In genomic region chr5:149834246-149834855, GRCh38 we compare ENCODE assay signal across 8 cellular contexts.
DNase-seq lines count a peak whose midpoint lies in the region; ATAC-seq, FAIRE-seq and TF ChIP-seq lines count a peak whose summit lies in the region.

No MANE protein-coding gene starts in this region.

- TF ChIP-seq CTCF in PC-3 (conservative IDR thresholded peaks at IDR 0.05; ENCODE audit: low read depth, low read length), result peak; percentile 97
- TF ChIP-seq CTCF in parathyroid adenoma (IDR thresholded peaks at IDR 0.05), result peak; percentile 65

- no peaks in the 10 kb centered on the region for H3K27me3 ChIP-seq in PC-3 (ENCODE audit: low read length)
- no peaks in the 10 kb centered on the region for H3K27me3 ChIP-seq in parathyroid adenoma (ENCODE audit: control insufficient read depth, insufficient read depth, low read length)

- H2AFZ ChIP-seq in PC-3 (ENCODE audit: low read length), result no peak overlapping the region
- H2AFZ ChIP-seq in parathyroid adenoma, result no peak overlapping the region

- FAIRE-seq in frontal cortex (lab: Jason Lieb, UNC), result no peak

- H3K9ac ChIP-seq in PC-3 (ENCODE audit: low read length), result no peak overlapping the region
- H3K9ac ChIP-seq in parathyroid adenoma, result no peak overlapping the region

- no peaks in the 10 kb centered on the region for H3K36me3 ChIP-seq in PC-3 (ENCODE audit: low read depth, low read length)
- no peaks in the 10 kb centered on the region for H3K36me3 ChIP-seq in parathyroid adenoma (ENCODE audit: control insufficient read depth, insufficient read depth, low read length)

- no TSS peak for BruUV-seq in PC-3 (replicated peaks; lab: Mats Ljungman, UMichigan)

- POLR2A ChIA-PET in PC-3 (lab: Charles Lee; ENCODE audit: unreplicated experiment), result interaction anchor here (0.6 kb wide), 1 partner anchor 128 kb away, joined by 3 read pairs; no protein-coding TSS in a partner anchor

- H3K9me3 ChIP-seq in PC-3 (ENCODE audit: low read length) (no peaks in the 10 kb centered on the region), parathyroid adenoma (ENCODE audit: control insufficient read depth, low read length) (no peaks in the 10 kb centered on the region)

- H3K4me2 ChIP-seq in PC-3 (ENCODE audit: low read length), result no peak overlapping the region
- H3K4me2 ChIP-seq in parathyroid adenoma (ENCODE audit: low read length), result no peak overlapping the region

- intact Hi-C loops in PC-3 (cut with micrococcal nuclease), result loop anchor here (1.0 to 10.0 kb wide), 2 partner anchors 384 to 600 kb away; no protein-coding TSS in a partner anchor

- H3K27ac ChIP-seq in PC-3 (ENCODE audit: low read length) (no peak overlapping the region), parathyroid adenoma (no peak overlapping the region)

- H3K4me1 ChIP-seq in PC-3 (ENCODE audit: insufficient read depth, low read length) (peaks cover 9% of the 10 kb centered on the region), parathyroid adenoma (no peaks in the 10 kb centered on the region)

- ATAC-seq in PC-3 (peak; percentile 61), GM21576 (IDR thresholded peaks at IDR 0.05; ENCODE audit: unreplicated experiment) (no peak), HG02840 (IDR thresholded peaks at IDR 0.05; ENCODE audit: low FRiP score, unreplicated experiment) (no peak)

- peak; percentile 74 for DNase-seq in Daoy (ENCODE audit: low read depth)
- peak; percentile 41 for DNase-seq in HS-5 (ENCODE audit: low read depth)
- DNase-seq in PC-3, result peak; percentile 94
- DNase-seq in activated T-cell treated with anti-CD3 and anti-CD28 coated beads, Interleukin-2, amount 50 U/mL, for 48 hours, result peak; percentile 58 to 64
- peak; percentile 41 to 73 for DNase-seq in frontal cortex (ENCODE audit: low spot score in 2 of 2)

- no peaks in the 10 kb centered on the region for H3K79me2 ChIP-seq in PC-3 (ENCODE audit: low read length)
- H3K79me2 ChIP-seq in parathyroid adenoma, result peaks cover 4% of the 10 kb centered on the region

- H4K20me1 ChIP-seq in PC-3 (ENCODE audit: low read length), result peaks cover 5% of the 10 kb centered on the region; the same call in 1 of the 2 replicates

- H3K9me2 ChIP-seq in PC-3 (replicated peaks; ENCODE audit: low read length), result no peaks in the 10 kb centered on the region

- H3K4me3 ChIP-seq in PC-3 (ENCODE audit: low read length) (no peak overlapping the region), parathyroid adenoma (ENCODE audit: low read depth, low read length) (no peak overlapping the region)

- no peaks in the 10 kb centered on the region for H3F3A ChIP-seq in PC-3 (ENCODE audit: low read length, unreplicated experiment)

- CTCF ChIA-PET in PC-3 (lab: Charles Lee), result interaction anchor here (0.5 to 2.4 kb wide), 20 partner anchors 18 to 576 kb away, joined by 3 to 31 read pairs (median 4); partner anchors contain the start of genes HMGXB3, SLC26A2 and TIGD6

Comparison
In these comparisons a context has a peak if more than half of its experiments do, and no peak if none do; other contexts are left out.
1. DNase-seq: peak in every context shown above with its lines; median percentile 94 in PC-3; 74 in Daoy; 61 in activated T-cell treated with anti-CD3 and anti-CD28 coated beads, Interleukin-2, amount 50 U/mL, for 48 hours; 57 in frontal cortex; 41 in HS-5.